ENCODE assay signal across 14 cellular contexts in the genomic region with DNA sequence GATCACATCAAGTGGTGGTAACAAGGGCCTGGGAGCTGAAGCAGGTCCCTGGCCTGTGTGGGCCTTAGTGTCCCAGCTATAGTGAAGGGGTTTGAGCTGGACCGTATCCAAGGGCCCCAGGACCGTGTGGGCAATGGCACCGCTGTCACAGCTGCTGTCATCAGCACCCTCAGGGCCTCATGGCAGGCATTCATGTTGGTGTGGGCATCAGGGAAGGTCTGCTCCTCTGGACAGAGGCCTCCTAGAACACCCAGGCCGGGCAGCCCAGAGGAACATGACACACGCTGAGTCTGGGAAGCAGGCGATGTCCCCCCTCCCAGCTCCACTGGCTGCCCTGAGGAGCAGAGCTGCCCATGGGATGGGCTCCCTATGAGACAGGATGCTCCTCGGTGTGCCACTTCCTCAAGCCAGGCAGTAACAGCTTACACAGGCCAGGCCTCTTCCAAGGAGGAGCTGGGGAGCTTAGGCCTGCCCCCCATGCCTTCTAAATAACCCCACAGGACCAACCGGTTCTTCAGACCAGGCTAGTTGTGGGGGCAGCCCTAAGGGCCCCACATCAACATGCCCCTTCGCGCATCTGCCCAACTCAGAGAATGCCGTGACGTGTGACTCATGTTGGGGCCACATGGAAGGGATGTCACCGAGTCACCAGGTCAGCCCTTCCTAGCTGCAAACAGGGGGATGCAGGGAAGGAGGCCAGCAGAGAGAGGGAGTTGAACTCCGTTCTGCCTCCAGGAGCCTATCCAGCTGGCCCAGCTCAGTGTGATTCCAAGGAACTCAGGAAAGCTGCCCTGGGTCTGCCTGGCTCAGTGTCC.
DNase-seq lines count a peak whose midpoint lies in the region; ATAC-seq and TF ChIP-seq lines count a peak whose summit lies in the region.
"Had no signal": no experiment of that assay in that cellular context is flagged by ENCODE, and none has a peak within 500 bp of the region (broad histone marks: within the 10 kb centered on the region; RNA-seq: fewer than 3 reads in every experiment).

No MANE protein-coding gene starts in this region.

- H3K27ac ChIP-seq in SK-N-SH (ENCODE audit: low read depth in 2 of 2, low read length in 1 of 2) (peak overlapping the region in 1 of 2 experiments; percentile 60; a peak in 1 of 4 replicates), gastroesophageal sphincter (peak overlapping the region in 3 of 4 donors; percentile 28 to 68 (median 58)), ovary (peak overlapping the region; percentile 52 to 76)

- no peaks in the 10 kb centered on the region for H3K36me3 ChIP-seq in SK-N-SH (replicated peaks in 1 of 2; ENCODE audit: control insufficient read depth in 1 of 2, insufficient read depth in 2 of 2, low read length in 1 of 2)
- H3K36me3 ChIP-seq in gastroesophageal sphincter: no peaks in the 10 kb centered on the region
- H3K36me3 ChIP-seq in ovary: no peaks in the 10 kb centered on the region

- CTCF ChIA-PET in SK-N-SH (lab: Yijun Ruan, JAX): interaction anchor here (0.8 to 3.0 kb wide), 5 partner anchors 8 to 81 kb away, joined by 3 to 11 read pairs (median 5); no protein-coding TSS in a partner anchor

- H3K4me1 Mint-ChIP-seq in osteocyte (ENCODE audit: unreplicated experiment): peaks cover 8% of the 10 kb centered on the region

- DNase-seq in ELR (ENCODE audit: low read depth): peak; percentile 33
- peak; percentile 31 for DNase-seq in SK-N-SH
- peak in 3 of 5 donors; percentile 49 to 54 (median 52) for DNase-seq in ovary
- no peak for DNase-seq in DMS79 treated with DMSO at 0.1 percent for 48 hours (lab: John Stamatoyannopoulos, UW)
- no peak for DNase-seq in osteocyte (ENCODE audit: extremely low spot score, unreplicated experiment)
- DNase-seq: activated CD4-positive, alpha-beta T cell treated with anti-CD3 and anti-CD28 coated beads for 1 hour; activated naive CD8-positive, alpha-beta T cell treated with anti-CD3 and anti-CD28 coated beads, Interleukin-2, amount 50 U/mL, for 24 hours; DMS53; H7; KBM-7; NCI-H510A had no signal

- H3K4me2 ChIP-seq in SK-N-SH: no peak overlapping the region

- H3K9me3 ChIP-seq in SK-N-SH: no peaks in the 10 kb centered on the region
- H3K9me3 ChIP-seq in gastroesophageal sphincter: no peaks in the 10 kb centered on the region
- no peaks in the 10 kb centered on the region for H3K9me3 ChIP-seq in ovary

- H3K27ac Mint-ChIP-seq in osteocyte (ENCODE audit: unreplicated experiment): no peak overlapping the region
- H3K27ac Mint-ChIP-seq: activated naive CD8-positive, alpha-beta T cell treated with anti-CD3 and anti-CD28 coated beads, Interleukin-2, amount 50 U/mL, for 24 hours had no signal

- H3F3A ChIP-seq in SK-N-SH (replicated peaks; ENCODE audit: insufficient read depth): no peaks in the 10 kb centered on the region

- POLR2A ChIA-PET in SK-N-SH (lab: Yijun Ruan, JAX): no interaction called here

- no peak for TF ChIP-seq RAD21 in SK-N-SH (IDR thresholded peaks at IDR 0.05; ENCODE audit: low read length)

- no peak overlapping the region for H3K4me3 Mint-ChIP-seq in osteocyte (ENCODE audit: unreplicated experiment)
- H3K4me3 Mint-ChIP-seq: activated naive CD8-positive, alpha-beta T cell treated with anti-CD3 and anti-CD28 coated beads, Interleukin-2, amount 50 U/mL, for 24 hours had no signal

- intact Hi-C loops in ovary (cut with DNase I): no loop called here

- no peaks in the 10 kb centered on the region for H3K36me3 Mint-ChIP-seq in osteocyte (ENCODE audit: unreplicated experiment)

- no peak overlapping the region for H3K4me3 ChIP-seq in SK-N-SH (ENCODE audit: low read depth in 2 of 2, low read length in 1 of 2)
- H3K4me3 ChIP-seq in gastroesophageal sphincter: no peak overlapping the region
- H3K4me3 ChIP-seq in ovary: no peak overlapping the region

- H3K4me1 ChIP-seq in SK-N-SH (ENCODE audit: control insufficient read depth in 1 of 2, insufficient read depth in 2 of 2, low read depth in 1 of 2, low read length in 1 of 2): peaks cover 0 to 35% of the 10 kb centered on the region in 2 experiments; a peak in 1 of 4 replicates
- peaks cover 0 to 92% (median 33%) of the 10 kb centered on the region in 3 donors for H3K4me1 ChIP-seq in gastroesophageal sphincter
- peaks cover 39% of the 10 kb centered on the region for H3K4me1 ChIP-seq in ovary (ENCODE audit: insufficient read depth)

- H3K9me3 Mint-ChIP-seq in osteocyte (ENCODE audit: unreplicated experiment): no peaks in the 10 kb centered on the region
- H3K9me3 Mint-ChIP-seq: activated naive CD8-positive, alpha-beta T cell treated with anti-CD3 and anti-CD28 coated beads, Interleukin-2, amount 50 U/mL, for 24 hours had no signal

- no peak overlapping the region for H3K9ac ChIP-seq in SK-N-SH

- no peaks in the 10 kb centered on the region for H3K9me2 ChIP-seq in SK-N-SH

- no peaks in the 10 kb centered on the region for H3K27me3 Mint-ChIP-seq in osteocyte (ENCODE audit: unreplicated experiment)
- H3K27me3 Mint-ChIP-seq: activated naive CD8-positive, alpha-beta T cell treated with anti-CD3 and anti-CD28 coated beads, Interleukin-2, amount 50 U/mL, for 24 hours had no signal

- TF ChIP-seq EP300 in SK-N-SH (IDR thresholded peaks at IDR 0.05; ENCODE audit: borderline replicate concordance in 1 of 2, low read depth in 1 of 2, low read length in 1 of 2) (no peak), gastroesophageal sphincter (IDR thresholded peaks at IDR 0.05) (no peak), ovary (IDR thresholded peaks at IDR 0.05) (no peak)

- TF ChIP-seq CTCF in SK-N-SH (IDR thresholded peaks at IDR 0.05): no peak
- TF ChIP-seq CTCF in gastroesophageal sphincter (IDR thresholded peaks at IDR 0.05): no peak
- no peak for TF ChIP-seq CTCF in ovary (IDR thresholded peaks at IDR 0.05)
- no peak for TF ChIP-seq CTCF in osteocyte (IDR thresholded peaks at IDR 0.05)

- H2AFZ ChIP-seq in SK-N-SH (ENCODE audit: low read depth): no peak overlapping the region

- H4K20me1 ChIP-seq in SK-N-SH (ENCODE audit: insufficient read depth): peaks cover 10% of the 10 kb centered on the region; the same call in 1 of the 2 replicates

- TF ChIP-seq POLR2A in gastroesophageal sphincter (IDR thresholded peaks at IDR 0.05) (no peak), ovary (IDR thresholded peaks at IDR 0.05) (no peak)

- H3K27me3 ChIP-seq in SK-N-SH (ENCODE audit: insufficient read depth): no peaks in the 10 kb centered on the region
- H3K27me3 ChIP-seq in gastroesophageal sphincter: no peaks in the 10 kb centered on the region
- no peaks in the 10 kb centered on the region for H3K27me3 ChIP-seq in ovary

- 91% methylated on average over 7 of the region's 14 CpGs for WGBS in SK-N-SH (ENCODE audit: low lambda C conversion rate)
- 74% methylated on average over 6 of the region's 14 CpGs; no CpG with 5 or more reads in 1 of the 2 donors for WGBS in gastroesophageal sphincter (ENCODE audit: low coverage in 1 of 2), 2 donors
- 56 to 77% (median 72%) methylated on average over 11 to 14 of the region's 14 CpGs for WGBS in ovary, 3 donors

- no peak for ATAC-seq in gastroesophageal sphincter
- ATAC-seq in GM21526 (IDR thresholded peaks at IDR 0.05; ENCODE audit: low FRiP score, unreplicated experiment): no peak
- ATAC-seq in GM19467 (IDR thresholded peaks at IDR 0.05; ENCODE audit: unreplicated experiment): no peak
- ATAC-seq: activated naive CD8-positive, alpha-beta T cell treated with anti-CD3 and anti-CD28 coated beads, Interleukin-2, amount 50 U/mL, for 24 hours had no signal

- H3K79me2 ChIP-seq in SK-N-SH (ENCODE audit: insufficient read depth): no peaks in the 10 kb centered on the region

TF ChIP-seq in SK-N-SH, 30 proteins besides CTCF, POLR2A, EP300 and RAD21:
- TF ChIP-seq NFIC (IDR thresholded peaks at IDR 0.05; ENCODE audit: borderline replicate concordance): no peak
- TF ChIP-seq TCF12 (IDR thresholded peaks at IDR 0.05): no peak

Comparison
In these comparisons a context has a peak if more than half of its experiments do, and no peak if none do; other contexts are left out.
1. DNase-seq: peak in ELR (single experiment), SK-N-SH (single experiment) and ovary (3 of 5); none in DMS79 treated with DMSO at 0.1 percent for 48 hours (single experiment) and osteocyte (single experiment).